Comparison of ENCODE assay signal across 16 cellular contexts in genomic region chr15:48868549-48868948, GRCh38. TPM values are rescaled to one million over a fixed set of nuclear protein-coding genes. Genes with fewer than 3 reads are reported as not detected.
DNase-seq lines count a peak whose midpoint lies in the region; ATAC-seq and TF ChIP-seq lines count a peak whose summit lies in the region.
"Had no signal": no experiment of that assay in that cellular context is flagged by ENCODE, and none has a peak within 500 bp of the region (broad histone marks: within the 10 kb centered on the region; RNA-seq: fewer than 3 reads in every experiment).

No MANE protein-coding gene starts in this region.

- no peaks in the 10 kb centered on the region for H3K9me3 ChIP-seq in HCT116 (ENCODE audit: control insufficient read depth in 1 of 2, insufficient read depth in 1 of 2, low read depth in 1 of 2, low read length in 2 of 2)
- no peaks in the 10 kb centered on the region for H3K9me3 ChIP-seq in SJSA1 (replicated peaks)

- DNase-seq in ACHN = peak; percentile 22
- no peak for DNase-seq in HCT116 (ENCODE audit: low read depth, low spot score)
- DNase-seq in SJSA1 (ENCODE audit: low read depth in 1 of 2, low spot score in 2 of 2) = peak in 1 of 2 experiments; percentile 79
- peak; percentile 81 for DNase-seq in fibroblast of mammary gland (ENCODE audit: low read depth)
- DNase-seq in NCI-H526 treated with DMSO at 0.1 percent for 48 hours (lab: John Stamatoyannopoulos, UW) = no peak
- no peak for DNase-seq in KBM-7
- DNase-seq in substantia nigra (lab: John Stamatoyannopoulos, UW) = no peak
- no peak for DNase-seq in caudate nucleus (lab: John Stamatoyannopoulos, UW)
- DNase-seq: activated CD4-positive, alpha-beta T cell treated with anti-CD3 and anti-CD28 coated beads, Interleukin-2, amount 10 ng/mL, durations not matched to agents 7 days and 5 days; activated naive CD4-positive, alpha-beta T cell treated with Interleukin-2 at 50 U/mL for 16 hours; CD4-positive, CD25-positive, alpha-beta regulatory T cell; effector CD8-positive, alpha-beta T cell; immature natural killer cell; naive thymus-derived CD8-positive, alpha-beta T cell; NCI-H2029 treated with DMSO at 0.1 percent for 48 hours; SIG-M5 had no signal

- no peaks in the 10 kb centered on the region for H3K36me3 ChIP-seq in HCT116 (ENCODE audit: control insufficient read depth in 1 of 2, insufficient read depth in 2 of 2, low read length in 2 of 2)
- no peaks in the 10 kb centered on the region for H3K36me3 ChIP-seq in SJSA1

- intact Hi-C loops in HCT116 (cut with micrococcal nuclease) = loop anchor here (5.0 kb wide), 1 partner anchor 179 kb away; the partner anchor contains the start of gene SECISBP2L

- H3K4me2 ChIP-seq in HCT116 (ENCODE audit: low read length) = 0 out of 2 replicates have a peak overlapping the region, but pooled peaks have one; percentile 21

- H4K20me1 ChIP-seq in HCT116 (ENCODE audit: insufficient read depth) = no peaks in the 10 kb centered on the region

- H3K4me1 ChIP-seq in HCT116 (ENCODE audit: control insufficient read depth in 1 of 2, insufficient read depth in 2 of 2, low read length in 2 of 2) (peaks cover 0 to 6% of the 10 kb centered on the region in 2 experiments; a peak in 3 of 4 replicates), SJSA1 (replicated peaks) (peaks cover 44% of the 10 kb centered on the region)

- H3K9me2 ChIP-seq in HCT116 (ENCODE audit: insufficient read depth) = no peaks in the 10 kb centered on the region

- H3K79me2 ChIP-seq in HCT116 (ENCODE audit: insufficient read depth, low read length) = no peaks in the 10 kb centered on the region

- in situ Hi-C loops in ACHN (cut with HindIII; ENCODE audit: low pct_ligation_motif_present, low pct_unique_long_range_greater_than_20kb, low sequenced_read_pairs) = no loop called here
- in situ Hi-C loops in KBM-7 (cut with MboI; ENCODE audit: low pct_unique_long_range_greater_than_20kb, low sequenced_read_pairs) = loop anchor here (25.0 kb wide), 1 partner anchor 1294 kb away; no protein-coding TSS in a partner anchor

- no TSS peak for BruUV-seq in HCT116 (replicated peaks; lab: Mats Ljungman, UMichigan)

- no peak for ATAC-seq in HCT116
- ATAC-seq: naive thymus-derived CD8-positive, alpha-beta T cell had no signal

- peak overlapping the region; percentile 31 for H2AFZ ChIP-seq in HCT116 (ENCODE audit: low read depth, low read length, poor library complexity, severe bottlenecking)

- CTCF ChIA-PET in HCT116 (lab: Charles Lee) = no interaction called here

- H3K4me3 ChIP-seq in HCT116 (replicated peaks in 1 of 2; ENCODE audit: low read depth in 1 of 2, low read length in 2 of 2) (no peak overlapping the region), SJSA1 (no peak overlapping the region), fibroblast of mammary gland (ENCODE audit: control insufficient read depth, low read depth, low read length) (no peak overlapping the region)

- RAD21 ChIA-PET in HCT116 (lab: Charles Lee; ENCODE audit: low non-redundant PET in 1 of 2, low total read pairs in 2 of 2, uncharacterized antibody in 2 of 2, unreplicated experiment in 2 of 2) = no interaction called here

- no peaks in the 10 kb centered on the region for H3K27me3 ChIP-seq in HCT116 (ENCODE audit: insufficient read depth, low read length)
- no peaks in the 10 kb centered on the region for H3K27me3 ChIP-seq in SJSA1 (replicated peaks)

- H3K9ac ChIP-seq in HCT116 (ENCODE audit: low read length) = no peak overlapping the region

- H3K27ac ChIP-seq in HCT116 (ENCODE audit: low read depth, low read length) = no peak overlapping the region
- H3K27ac ChIP-seq in SJSA1 = peak overlapping the region; percentile 54
- no peak overlapping the region for H3K27ac ChIP-seq in substantia nigra (ENCODE audit: low read depth, low read length, poor library complexity, severe bottlenecking)
- H3K27ac ChIP-seq in caudate nucleus (ENCODE audit: low read depth, low read length) = no peak overlapping the region

- POLR2A ChIA-PET in HCT116 (lab: Charles Lee) = interaction anchor here (1.5 kb wide), 1 partner anchor 9 kb away, joined by 3 read pairs; the partner anchor contains the start of gene EID1

- TF ChIP-seq POLR2A in HCT116 (IDR thresholded peaks at IDR 0.05; ENCODE audit: borderline replicate concordance, extremely low read depth, insufficient read depth, insufficient read length) = no peak

- no peak for TF ChIP-seq RAD21 in HCT116 (IDR thresholded peaks at IDR 0.05; ENCODE audit: low read depth)

- TF ChIP-seq CTCF in HCT116 (IDR thresholded peaks at IDR 0.05 in 2 of 3, conservative IDR thresholded peaks at IDR 0.05 in 1 of 3; ENCODE audit: borderline replicate concordance in 1 of 3, insufficient read depth in 1 of 3, low read depth in 2 of 3, low read length in 2 of 3) = no peak
- no peak for TF ChIP-seq CTCF in fibroblast of mammary gland (conservative IDR thresholded peaks at IDR 0.05; ENCODE audit: control insufficient read depth, insufficient read depth, low read depth, low read length)

TF ChIP-seq in HCT116, 20 proteins besides CTCF, POLR2A, EP300 and RAD21:
- no peak for TF ChIP-seq ELF1 (IDR thresholded peaks at IDR 0.05; ENCODE audit: borderline replicate concordance, low read depth)
- TF ChIP-seq CEBPB (IDR thresholded peaks at IDR 0.05; ENCODE audit: low read depth) = 0 out of 2 replicates have a peak, but pooled peaks have one; percentile 41

RNA-seq across cellular contexts. Expression of gene EID1, which starts 9.4 kb away (rescaled TPM):
- 68.6 TPM for total RNA-seq in HCT116 (2021; ENCODE audit: unreplicated experiment)
- polyA plus RNA-seq in HCT116 (2012) = 35.6 and 43.1 TPM in 2 replicates
- total RNA-seq in SJSA1 (2014; rRNA removed; shearing (Covaris generic)) = 378 and 579 TPM in 2 replicates

RNA-seq across cellular contexts. Expression of gene CEP152, which starts 57.7 kb away (rescaled TPM):
- 19.7 TPM for total RNA-seq in HCT116 (2021; ENCODE audit: unreplicated experiment)
- polyA plus RNA-seq in HCT116 (2012) = 7.2 TPM in 2 replicates
- total RNA-seq in SJSA1 (2014; rRNA removed; shearing (Covaris generic)) = 16.6 and 19.5 TPM in 2 replicates

Comparison
In these comparisons a context has a peak if more than half of its experiments do, and no peak if none do; other contexts are left out.
1. DNase-seq: peak in ACHN (single experiment) and fibroblast of mammary gland (single experiment); none in HCT116 (single experiment), NCI-H526 treated with DMSO at 0.1 percent for 48 hours (single experiment), KBM-7 (single experiment), substantia nigra (0 of 49) and caudate nucleus (0 of 61).